Comparison of ENCODE assay signal across 12 cellular contexts in the genomic region with DNA sequence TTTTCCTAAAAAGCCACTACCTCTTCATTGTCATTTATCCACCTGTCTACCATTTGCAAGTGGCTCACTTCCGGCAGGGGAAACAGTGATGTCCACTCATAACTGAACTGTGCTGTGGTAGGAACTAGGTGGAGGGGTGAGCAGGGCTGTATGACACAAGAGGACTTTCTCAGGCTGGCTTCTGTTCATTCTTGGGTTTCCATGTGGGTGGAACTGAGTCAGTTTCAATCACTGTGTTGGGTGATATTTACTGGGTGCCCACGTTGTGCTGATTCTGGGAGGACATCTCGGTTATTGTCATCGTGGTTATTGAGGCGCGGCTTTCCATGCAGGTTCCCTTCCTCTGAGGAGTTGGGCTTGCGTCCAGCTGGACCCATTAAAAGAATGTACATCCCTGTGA. TPM values are rescaled to one million over a fixed set of nuclear protein-coding genes. Genes with fewer than 3 reads are reported as not detected.
DNase-seq lines count a peak whose midpoint lies in the region; ATAC-seq and FAIRE-seq lines count a peak whose summit lies in the region.
"Had no signal": no experiment of that assay in that cellular context is flagged by ENCODE, and none has a peak within 500 bp of the region (broad histone marks: within the 10 kb centered on the region; RNA-seq: fewer than 3 reads in every experiment).

No MANE protein-coding gene starts in this region.

- DNase-seq in activated effector memory CD4-positive, alpha-beta T cell treated with anti-CD3 and anti-CD28 coated beads, Interleukin-2, amount 50 U/mL, for 16 hours, result peak; percentile 72
- DNase-seq in activated effector memory CD4-positive, alpha-beta T cell treated with Interleukin-2 at 50 U/mL for 16 hours, result no peak
- peak; percentile 15 for DNase-seq in activated T-helper 2 cell treated with anti-CD3 and anti-CD28 coated beads, Interferon-gamma antibody, Interleukin-2, Interleukin-4, amounts not matched to agents 10 μg/mL and 5 μg/mL and 100 μg/mL, durations not matched to agents 14 hours and 24 hours and 36 hours (ENCODE audit: low spot score)
- DNase-seq in COLO668 (lab: John Stamatoyannopoulos, UW; ENCODE audit: unreplicated experiment), result no peak
- DNase-seq in RCC 7860 (ENCODE audit: low spot score), result no peak
- DNase-seq: NCI-H510A treated with DMSO at 0.1 percent for 48 hours had no signal

- ATAC-seq in HG02973 (IDR thresholded peaks at IDR 0.05; ENCODE audit: unreplicated experiment) (peak; percentile 97), GM19324 (IDR thresholded peaks at IDR 0.05; ENCODE audit: low FRiP score, unreplicated experiment) (no peak)

- H3K4me1 Mint-ChIP-seq in activated T-helper 2 cell treated with anti-CD3 and anti-CD28 coated beads, Interferon-gamma antibody, Interleukin-2, Interleukin-4, amounts not matched to agents 10 μg/mL and 5 μg/mL and 100 μg/mL, durations not matched to agents 14 hours and 24 hours and 36 hours (ENCODE audit: low read depth), result peaks cover 43% of the 10 kb centered on the region
- peaks cover 47% of the 10 kb centered on the region for H3K4me1 Mint-ChIP-seq in stimulated activated naive CD8-positive, alpha-beta T cell treated with anti-CD3 and anti-CD28 coated beads, Interleukin-15, Interleukin-2, amounts not matched to agents 100 ng/mL and 50 ng/mL, for 24 hours (ENCODE audit: low read depth)

- H3K36me3 Mint-ChIP-seq in activated T-helper 2 cell treated with anti-CD3 and anti-CD28 coated beads, Interferon-gamma antibody, Interleukin-2, Interleukin-4, amounts not matched to agents 10 μg/mL and 5 μg/mL and 100 μg/mL, durations not matched to agents 14 hours and 24 hours and 36 hours (ENCODE audit: low read depth), result no peaks in the 10 kb centered on the region
- H3K36me3 Mint-ChIP-seq in stimulated activated naive CD8-positive, alpha-beta T cell treated with anti-CD3 and anti-CD28 coated beads, Interleukin-15, Interleukin-2, amounts not matched to agents 100 ng/mL and 50 ng/mL, for 24 hours (ENCODE audit: low read depth), result no peaks in the 10 kb centered on the region
- H3K36me3 Mint-ChIP-seq: brain had no signal

- peaks cover 26% of the 10 kb centered on the region for H3K27me3 Mint-ChIP-seq in activated T-helper 2 cell treated with anti-CD3 and anti-CD28 coated beads, Interferon-gamma antibody, Interleukin-2, Interleukin-4, amounts not matched to agents 10 μg/mL and 5 μg/mL and 100 μg/mL, durations not matched to agents 14 hours and 24 hours and 36 hours (ENCODE audit: low read depth)
- peaks cover 39% of the 10 kb centered on the region for H3K27me3 Mint-ChIP-seq in stimulated activated naive CD8-positive, alpha-beta T cell treated with anti-CD3 and anti-CD28 coated beads, Interleukin-15, Interleukin-2, amounts not matched to agents 100 ng/mL and 50 ng/mL, for 24 hours

- no peak overlapping the region for H3K4me3 Mint-ChIP-seq in activated T-helper 2 cell treated with anti-CD3 and anti-CD28 coated beads, Interferon-gamma antibody, Interleukin-2, Interleukin-4, amounts not matched to agents 10 μg/mL and 5 μg/mL and 100 μg/mL, durations not matched to agents 14 hours and 24 hours and 36 hours (ENCODE audit: low read depth)
- no peak overlapping the region for H3K4me3 Mint-ChIP-seq in stimulated activated naive CD8-positive, alpha-beta T cell treated with anti-CD3 and anti-CD28 coated beads, Interleukin-15, Interleukin-2, amounts not matched to agents 100 ng/mL and 50 ng/mL, for 24 hours
- H3K4me3 Mint-ChIP-seq: brain had no signal

- no peak for FAIRE-seq in RCC 7860 (lab: Jason Lieb, UNC)

- peak overlapping the region; percentile 8 for H3K27ac Mint-ChIP-seq in activated T-helper 2 cell treated with anti-CD3 and anti-CD28 coated beads, Interferon-gamma antibody, Interleukin-2, Interleukin-4, amounts not matched to agents 10 μg/mL and 5 μg/mL and 100 μg/mL, durations not matched to agents 14 hours and 24 hours and 36 hours
- peak overlapping the region; percentile 78 for H3K27ac Mint-ChIP-seq in stimulated activated naive CD8-positive, alpha-beta T cell treated with anti-CD3 and anti-CD28 coated beads, Interleukin-15, Interleukin-2, amounts not matched to agents 100 ng/mL and 50 ng/mL, for 24 hours
- H3K27ac Mint-ChIP-seq: brain had no signal

- intact Hi-C loops in activated T-helper 2 cell treated with anti-CD3 and anti-CD28 coated beads, Interferon-gamma antibody, Interleukin-2, Interleukin-4, amounts not matched to agents 10 μg/mL and 5 μg/mL and 100 μg/mL, durations not matched to agents 14 hours and 24 hours and 36 hours (cut with micrococcal nuclease), result loop anchor here (5.0 kb wide), 1 partner anchor 34 kb away; no protein-coding TSS in a partner anchor

- peaks cover 8% of the 10 kb centered on the region for H3K9me3 Mint-ChIP-seq in activated T-helper 2 cell treated with anti-CD3 and anti-CD28 coated beads, Interferon-gamma antibody, Interleukin-2, Interleukin-4, amounts not matched to agents 10 μg/mL and 5 μg/mL and 100 μg/mL, durations not matched to agents 14 hours and 24 hours and 36 hours
- peaks cover 6% of the 10 kb centered on the region for H3K9me3 Mint-ChIP-seq in stimulated activated naive CD8-positive, alpha-beta T cell treated with anti-CD3 and anti-CD28 coated beads, Interleukin-15, Interleukin-2, amounts not matched to agents 100 ng/mL and 50 ng/mL, for 24 hours
- H3K9me3 Mint-ChIP-seq: brain had no signal

RNA-seq across cellular contexts. Expression of a gene that starts 38.8 kb away (rescaled TPM):
- total RNA-seq in activated T-helper 2 cell treated with anti-CD3 and anti-CD28 coated beads, Interferon-gamma antibody, Interleukin-2, Interleukin-4, amounts not matched to agents 10 μg/mL and 5 μg/mL and 100 μg/mL, durations not matched to agents 14 hours and 24 hours and 36 hours, result 0.14 TPM in 2 replicates
- total RNA-seq: HT1080; T-helper 2 cell treated with Interferon-gamma antibody and Interleukin-4, amounts not matched to agents 100 ng/mL and 5 ng/mL, for 36 hours had no signal

Comparison
In these comparisons a context has a peak if more than half of its experiments do, and no peak if none do; other contexts are left out.
1. DNase-seq: peak in activated effector memory CD4-positive, alpha-beta T cell treated with anti-CD3 and anti-CD28 coated beads, Interleukin-2, amount 50 U/mL, for 16 hours (single experiment) and activated T-helper 2 cell treated with anti-CD3 and anti-CD28 coated beads, Interferon-gamma antibody, Interleukin-2, Interleukin-4, amounts not matched to agents 10 μg/mL and 5 μg/mL and 100 μg/mL, durations not matched to agents 14 hours and 24 hours and 36 hours (single experiment); none in activated effector memory CD4-positive, alpha-beta T cell treated with Interleukin-2 at 50 U/mL for 16 hours (single experiment), COLO668 (single experiment) and RCC 7860 (single experiment).